ENCODE assay signal across 1 cellular context in the genomic region with DNA sequence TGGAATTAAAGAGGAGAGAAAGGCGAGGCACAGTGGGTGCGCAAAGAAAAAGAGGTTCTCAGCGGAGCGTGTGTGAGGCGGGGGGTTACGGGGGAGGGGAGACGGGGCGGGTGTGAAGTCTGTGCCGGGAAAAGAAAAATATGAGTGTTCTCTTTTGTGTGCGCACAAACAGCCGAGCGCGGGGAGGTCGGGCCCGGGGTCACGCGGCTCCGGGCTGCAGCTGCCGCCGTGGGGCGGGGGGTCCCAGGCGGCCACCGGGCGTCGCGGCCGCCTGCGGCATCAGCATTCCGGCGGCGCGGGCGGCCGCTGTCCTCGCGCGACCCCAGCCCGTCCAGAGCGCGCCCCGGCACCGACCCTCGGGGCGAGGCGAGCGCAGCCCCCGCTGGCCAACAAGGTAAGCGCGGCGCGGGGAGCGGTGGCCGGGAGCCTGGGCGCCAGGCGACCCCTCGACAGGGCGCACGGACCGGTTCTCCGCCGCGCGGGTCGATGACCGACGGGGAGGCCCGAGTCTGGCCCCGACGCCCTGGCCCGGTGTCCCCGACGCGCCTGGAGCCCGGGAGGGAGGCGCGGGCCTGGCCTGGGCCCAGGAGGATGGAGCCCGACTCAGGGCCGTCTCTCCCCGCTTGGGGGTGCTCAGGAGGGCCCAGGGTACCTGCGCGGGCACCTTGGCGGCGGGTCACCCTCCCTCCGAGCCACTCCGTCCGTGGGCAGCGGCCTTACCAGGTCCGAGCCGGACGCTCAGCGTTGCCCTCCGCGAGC.
TF ChIP-seq lines count a peak whose summit lies in the region.

No MANE protein-coding gene starts in this region.

TF ChIP-seq in HEK293T, 16 proteins besides CTCF, POLR2A, EP300 and RAD21 (continued from another document):
- TF ChIP-seq FOXA1 (IDR thresholded peaks at IDR 0.05) = no peak
- TF ChIP-seq BHLHE40 (IDR thresholded peaks at IDR 0.05; ENCODE audit: borderline replicate concordance) = no peak
- no peak for TF ChIP-seq LEF1 (IDR thresholded peaks at IDR 0.05; ENCODE audit: borderline replicate concordance)
- no peak for TF ChIP-seq ELF4 (IDR thresholded peaks at IDR 0.05)
- TF ChIP-seq FOXK2 (IDR thresholded peaks at IDR 0.05) = no peak
- TF ChIP-seq ZNF384 (IDR thresholded peaks at IDR 0.05) = no peak
- no peak for TF ChIP-seq SUZ12 (IDR thresholded peaks at IDR 0.05)
- TF ChIP-seq HDGF (IDR thresholded peaks at IDR 0.05; ENCODE audit: borderline replicate concordance) = no peak
- TF ChIP-seq TARDBP (IDR thresholded peaks at IDR 0.05) = no peak
- TF ChIP-seq CTBP1 (IDR thresholded peaks at IDR 0.05; ENCODE audit: borderline replicate concordance) = no peak
- no peak for TF ChIP-seq FOXM1 (IDR thresholded peaks at IDR 0.05; ENCODE audit: borderline replicate concordance)
- no peak for TF ChIP-seq NFRKB (IDR thresholded peaks at IDR 0.05)
- TF ChIP-seq SP1 (IDR thresholded peaks at IDR 0.05) = no peak
